Comparison of ENCODE assay signal across 11 cellular contexts in the genomic region with DNA sequence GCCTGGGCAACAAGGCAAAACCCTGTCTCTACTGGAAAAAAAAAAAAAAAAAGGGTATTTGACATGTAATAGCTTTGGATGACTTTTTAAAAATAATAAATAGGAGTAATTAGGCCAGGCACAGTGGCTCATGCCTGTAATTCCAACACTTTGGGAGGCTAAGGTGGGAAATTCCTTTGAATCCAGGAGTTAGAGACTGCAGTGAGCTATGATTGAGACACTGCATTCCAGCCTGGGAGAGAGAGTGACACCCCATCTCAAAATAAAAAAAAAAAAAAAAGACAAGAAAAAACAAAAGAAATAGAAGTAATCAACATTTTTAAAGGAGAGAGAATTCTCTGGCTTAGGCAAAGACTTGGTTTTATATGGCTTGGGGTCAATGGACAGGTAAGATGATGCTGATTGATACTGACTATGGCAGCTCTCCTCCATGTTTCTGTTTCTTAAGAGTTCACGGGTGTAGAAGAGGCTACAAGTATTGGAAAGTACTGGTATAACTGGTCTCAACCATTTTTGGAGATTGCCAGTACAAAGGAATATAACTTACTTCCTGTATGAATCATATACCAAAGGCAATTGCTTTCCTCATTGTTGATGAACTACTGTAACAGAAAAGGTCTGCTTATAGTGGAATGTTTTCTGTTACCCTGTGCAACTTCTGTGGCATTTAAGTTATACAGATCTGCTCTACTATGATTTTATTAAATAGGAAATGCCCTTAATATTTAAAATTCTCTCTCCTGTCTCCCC. TPM values are rescaled to one million over a fixed set of nuclear protein-coding genes. Genes with fewer than 3 reads are reported as not detected.
DNase-seq lines count a peak whose midpoint lies in the region; ATAC-seq and TF ChIP-seq lines count a peak whose summit lies in the region.
"Had no signal": no experiment of that assay in that cellular context is flagged by ENCODE, and none has a peak within 500 bp of the region (broad histone marks: within the 10 kb centered on the region; RNA-seq: fewer than 3 reads in every experiment).

No MANE protein-coding gene starts in this region.

- peak; percentile 18 for DNase-seq in ACHN
- no peak for DNase-seq in HCT116 (ENCODE audit: low read depth, low spot score)
- DNase-seq in activated CD4-positive, alpha-beta memory T cell treated with anti-CD3 and anti-CD28 coated beads for 36 hours: no peak
- DNase-seq in glomerular endothelial cell (ENCODE audit: extremely low read depth, low read depth, low spot score): peak; percentile 61
- DNase-seq in upper lobe of left lung: no peak

- TF ChIP-seq RAD21 in HCT116 (IDR thresholded peaks at IDR 0.05; ENCODE audit: low read depth): no peak

- H3K27me3 ChIP-seq in HCT116 (ENCODE audit: insufficient read depth, low read length) (no peaks in the 10 kb centered on the region), upper lobe of left lung (no peaks in the 10 kb centered on the region)
- H3K27me3 ChIP-seq: ascending aorta had no signal

- TF ChIP-seq CTCF in HCT116 (IDR thresholded peaks at IDR 0.05 in 2 of 3, conservative IDR thresholded peaks at IDR 0.05 in 1 of 3; ENCODE audit: borderline replicate concordance in 1 of 3, insufficient read depth in 1 of 3, low read depth in 2 of 3, low read length in 2 of 3) (no peak), upper lobe of left lung (IDR thresholded peaks at IDR 0.05) (no peak)

- peaks cover 10% of the 10 kb centered on the region for H3K36me3 Mint-ChIP-seq in activated CD4-positive, alpha-beta memory T cell treated with anti-CD3 and anti-CD28 coated beads for 36 hours

- H2AFZ ChIP-seq in HCT116 (ENCODE audit: low read depth, low read length, poor library complexity, severe bottlenecking): no peak overlapping the region

- RAD21 ChIA-PET in HCT116 (lab: Charles Lee; ENCODE audit: low non-redundant PET in 1 of 2, low total read pairs in 2 of 2, uncharacterized antibody in 2 of 2, unreplicated experiment in 2 of 2): no interaction called here

- H3K4me3 ChIP-seq in HCT116 (replicated peaks in 1 of 2; ENCODE audit: low read depth in 1 of 2, low read length in 2 of 2) (no peak overlapping the region), upper lobe of left lung (no peak overlapping the region)
- H3K4me3 ChIP-seq: ascending aorta, lung had no signal

- CTCF ChIA-PET in HCT116 (lab: Charles Lee): interaction anchor here (1.2 to 2.2 kb wide), 2 partner anchors 10 to 138 kb away, joined by 4 to 7 read pairs; partner anchors contain the start of gene MAP3K5
- CTCF ChIA-PET in activated CD4-positive, alpha-beta memory T cell treated with anti-CD3 and anti-CD28 coated beads for 36 hours (lab: Charles Lee): interaction anchor here (0.7 to 3.3 kb wide), 4 partner anchors 10 to 1842 kb away, joined by 4 to 21 read pairs (median 4); partner anchors contain the start of gene MAP3K5

- H3K4me1 Mint-ChIP-seq in activated CD4-positive, alpha-beta memory T cell treated with anti-CD3 and anti-CD28 coated beads for 36 hours (ENCODE audit: low read depth): peaks cover 63% of the 10 kb centered on the region

- no peaks in the 10 kb centered on the region for H3K9me2 ChIP-seq in HCT116 (ENCODE audit: insufficient read depth)

- no TSS peak for BruUV-seq in HCT116 (replicated peaks; lab: Mats Ljungman, UMichigan)

- H3K9ac ChIP-seq in HCT116 (ENCODE audit: low read length): no peak overlapping the region

- ATAC-seq in HCT116: peak; percentile 46
- no peak for ATAC-seq in HG03025 (IDR thresholded peaks at IDR 0.05; ENCODE audit: low FRiP score, unreplicated experiment)
- ATAC-seq in upper lobe of left lung (ENCODE audit: low FRiP score in 2 of 2): no peak
- no peak for ATAC-seq in GM19467 (IDR thresholded peaks at IDR 0.05; ENCODE audit: unreplicated experiment)
- no peak for ATAC-seq in HG03108 (IDR thresholded peaks at IDR 0.05; ENCODE audit: unreplicated experiment)
- ATAC-seq: Panc1 had no signal

- POLR2A ChIA-PET in HCT116 (lab: Charles Lee): interaction anchor here (0.9 kb wide), 1 partner anchor 10 kb away, joined by 5 read pairs; the partner anchor contains the start of gene MAP3K5
- POLR2A ChIA-PET in activated CD4-positive, alpha-beta memory T cell treated with anti-CD3 and anti-CD28 coated beads for 36 hours (lab: Charles Lee): interaction anchor here (0.7 to 1.3 kb wide), 3 partner anchors 10 to 135 kb away, joined by 4 to 5 read pairs (median 5); partner anchors contain the start of gene MAP3K5

- TF ChIP-seq EP300 in upper lobe of left lung (IDR thresholded peaks at IDR 0.05): no peak

- no peak overlapping the region for H3K27ac ChIP-seq in HCT116 (ENCODE audit: low read depth, low read length)
- peak overlapping the region in 2 of 4 donors; percentile 3 to 48 for H3K27ac ChIP-seq in upper lobe of left lung
- H3K27ac ChIP-seq: ascending aorta had no signal

- H3K4me1 ChIP-seq in HCT116 (ENCODE audit: control insufficient read depth in 1 of 2, insufficient read depth in 2 of 2, low read length in 2 of 2): peaks cover 7 to 27% of the 10 kb centered on the region in 2 experiments; a peak in 3 of 4 replicates
- peaks cover 44 to 64% (median 51%) of the 10 kb centered on the region in 4 donors for H3K4me1 ChIP-seq in upper lobe of left lung

- WGBS in upper lobe of left lung, 2 donors: 30 to 59% methylated on average over 1 of the region's 1 CpG

- H3K27me3 Mint-ChIP-seq in activated CD4-positive, alpha-beta memory T cell treated with anti-CD3 and anti-CD28 coated beads for 36 hours: no peaks in the 10 kb centered on the region

- H3K36me3 ChIP-seq in HCT116 (ENCODE audit: control insufficient read depth in 1 of 2, insufficient read depth in 2 of 2, low read length in 2 of 2) (no peaks in the 10 kb centered on the region), upper lobe of left lung (no peaks in the 10 kb centered on the region)
- H3K36me3 ChIP-seq: ascending aorta had no signal

- H3K9me3 ChIP-seq in HCT116 (ENCODE audit: control insufficient read depth in 1 of 2, insufficient read depth in 1 of 2, low read depth in 1 of 2, low read length in 2 of 2) (no peaks in the 10 kb centered on the region), upper lobe of left lung (no peaks in the 10 kb centered on the region)
- H3K9me3 ChIP-seq: ascending aorta had no signal

- no peaks in the 10 kb centered on the region for H4K20me1 ChIP-seq in HCT116 (ENCODE audit: insufficient read depth)

- H3K9me3 Mint-ChIP-seq in activated CD4-positive, alpha-beta memory T cell treated with anti-CD3 and anti-CD28 coated beads for 36 hours: no peaks in the 10 kb centered on the region

- H3K27ac Mint-ChIP-seq in activated CD4-positive, alpha-beta memory T cell treated with anti-CD3 and anti-CD28 coated beads for 36 hours: peak overlapping the region; percentile 80

- in situ Hi-C loops in ACHN (cut with HindIII; ENCODE audit: low pct_ligation_motif_present, low pct_unique_long_range_greater_than_20kb, low sequenced_read_pairs): no loop called here

- H3K4me3 Mint-ChIP-seq in activated CD4-positive, alpha-beta memory T cell treated with anti-CD3 and anti-CD28 coated beads for 36 hours: no peak overlapping the region

- H3K4me2 ChIP-seq in HCT116 (ENCODE audit: low read length): peak overlapping the region; percentile 29

- intact Hi-C loops in HCT116 (cut with micrococcal nuclease): no loop called here
- intact Hi-C loops in activated CD4-positive, alpha-beta memory T cell treated with anti-CD3 and anti-CD28 coated beads for 36 hours (cut with micrococcal nuclease): loop anchor here (1.0 kb wide), 1 partner anchor 10 kb away; no protein-coding TSS in a partner anchor

- H3K79me2 ChIP-seq in HCT116 (ENCODE audit: insufficient read depth, low read length): peaks cover 18% of the 10 kb centered on the region; the same call in 1 of the 2 replicates

- TF ChIP-seq POLR2A in HCT116 (IDR thresholded peaks at IDR 0.05; ENCODE audit: borderline replicate concordance, extremely low read depth, insufficient read depth, insufficient read length) (no peak), upper lobe of left lung (IDR thresholded peaks at IDR 0.05) (no peak)

TF ChIP-seq in HCT116, 20 proteins besides CTCF, POLR2A, EP300 and RAD21 (continues in another document):
- TF ChIP-seq, protein P1, sequence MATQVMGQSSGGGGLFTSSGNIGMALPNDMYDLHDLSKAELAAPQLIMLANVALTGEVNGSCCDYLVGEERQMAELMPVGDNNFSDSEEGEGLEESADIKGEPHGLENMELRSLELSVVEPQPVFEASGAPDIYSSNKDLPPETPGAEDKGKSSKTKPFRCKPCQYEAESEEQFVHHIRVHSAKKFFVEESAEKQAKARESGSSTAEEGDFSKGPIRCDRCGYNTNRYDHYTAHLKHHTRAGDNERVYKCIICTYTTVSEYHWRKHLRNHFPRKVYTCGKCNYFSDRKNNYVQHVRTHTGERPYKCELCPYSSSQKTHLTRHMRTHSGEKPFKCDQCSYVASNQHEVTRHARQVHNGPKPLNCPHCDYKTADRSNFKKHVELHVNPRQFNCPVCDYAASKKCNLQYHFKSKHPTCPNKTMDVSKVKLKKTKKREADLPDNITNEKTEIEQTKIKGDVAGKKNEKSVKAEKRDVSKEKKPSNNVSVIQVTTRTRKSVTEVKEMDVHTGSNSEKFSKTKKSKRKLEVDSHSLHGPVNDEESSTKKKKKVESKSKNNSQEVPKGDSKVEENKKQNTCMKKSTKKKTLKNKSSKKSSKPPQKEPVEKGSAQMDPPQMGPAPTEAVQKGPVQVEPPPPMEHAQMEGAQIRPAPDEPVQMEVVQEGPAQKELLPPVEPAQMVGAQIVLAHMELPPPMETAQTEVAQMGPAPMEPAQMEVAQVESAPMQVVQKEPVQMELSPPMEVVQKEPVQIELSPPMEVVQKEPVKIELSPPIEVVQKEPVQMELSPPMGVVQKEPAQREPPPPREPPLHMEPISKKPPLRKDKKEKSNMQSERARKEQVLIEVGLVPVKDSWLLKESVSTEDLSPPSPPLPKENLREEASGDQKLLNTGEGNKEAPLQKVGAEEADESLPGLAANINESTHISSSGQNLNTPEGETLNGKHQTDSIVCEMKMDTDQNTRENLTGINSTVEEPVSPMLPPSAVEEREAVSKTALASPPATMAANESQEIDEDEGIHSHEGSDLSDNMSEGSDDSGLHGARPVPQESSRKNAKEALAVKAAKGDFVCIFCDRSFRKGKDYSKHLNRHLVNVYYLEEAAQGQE (IDR thresholded peaks at IDR 0.05; ENCODE audit: low read depth): no peak
- peak; percentile 66 for TF ChIP-seq JUND (IDR thresholded peaks at IDR 0.05)
- 0 out of 2 replicates have a peak, but pooled peaks have one; percentile 37 for TF ChIP-seq CEBPB (IDR thresholded peaks at IDR 0.05; ENCODE audit: low read depth)
- peak; percentile 61 for TF ChIP-seq FOSL1 (IDR thresholded peaks at IDR 0.05; ENCODE audit: low read depth)

RNA-seq across cellular contexts. Expression of gene MAP3K5, which starts 10.1 kb away (rescaled TPM):
- 11.8 TPM for total RNA-seq in HCT116 (2021; ENCODE audit: unreplicated experiment)
- polyA plus RNA-seq in HCT116 (2012): 5.0 and 5.8 TPM in 2 replicates
- total RNA-seq in activated CD4-positive, alpha-beta memory T cell treated with anti-CD3 and anti-CD28 coated beads for 36 hours: 10 to 100 TPM; 13.2 to 13.8 TPM
- total RNA-seq in glomerular endothelial cell: 4.5 and 4.6 TPM in 2 replicates
- total RNA-seq in upper lobe of left lung: 10 to 100 TPM; 26.4 to 45.1 (median 41.8) TPM

RNA-seq across cellular contexts. Expression of gene PEX7, which starts 40.2 kb away (rescaled TPM):
- total RNA-seq in HCT116 (2021; ENCODE audit: unreplicated experiment): 8.1 TPM
- 7.7 and 8.8 TPM in 2 replicates for polyA plus RNA-seq in HCT116 (2012)
- 1 to 10 TPM; 5.4 to 6.4 TPM for total RNA-seq in activated CD4-positive, alpha-beta memory T cell treated with anti-CD3 and anti-CD28 coated beads for 36 hours
- 5.7 and 7.4 TPM in 2 replicates for total RNA-seq in glomerular endothelial cell
- 10 to 100 TPM in 3 of 6 donors, 1 to 10 TPM in 3; 6.7 to 11.7 (median 9.7) TPM for total RNA-seq in upper lobe of left lung

Comparison
In these comparisons a context has a peak if more than half of its experiments do, and no peak if none do; other contexts are left out.
1. DNase-seq: peak in ACHN (single experiment) and glomerular endothelial cell (single experiment); none in HCT116 (single experiment), activated CD4-positive, alpha-beta memory T cell treated with anti-CD3 and anti-CD28 coated beads for 36 hours (single experiment) and upper lobe of left lung (0 of 2).